ENCODE assay signal across 3 cellular contexts in the genomic region with DNA sequence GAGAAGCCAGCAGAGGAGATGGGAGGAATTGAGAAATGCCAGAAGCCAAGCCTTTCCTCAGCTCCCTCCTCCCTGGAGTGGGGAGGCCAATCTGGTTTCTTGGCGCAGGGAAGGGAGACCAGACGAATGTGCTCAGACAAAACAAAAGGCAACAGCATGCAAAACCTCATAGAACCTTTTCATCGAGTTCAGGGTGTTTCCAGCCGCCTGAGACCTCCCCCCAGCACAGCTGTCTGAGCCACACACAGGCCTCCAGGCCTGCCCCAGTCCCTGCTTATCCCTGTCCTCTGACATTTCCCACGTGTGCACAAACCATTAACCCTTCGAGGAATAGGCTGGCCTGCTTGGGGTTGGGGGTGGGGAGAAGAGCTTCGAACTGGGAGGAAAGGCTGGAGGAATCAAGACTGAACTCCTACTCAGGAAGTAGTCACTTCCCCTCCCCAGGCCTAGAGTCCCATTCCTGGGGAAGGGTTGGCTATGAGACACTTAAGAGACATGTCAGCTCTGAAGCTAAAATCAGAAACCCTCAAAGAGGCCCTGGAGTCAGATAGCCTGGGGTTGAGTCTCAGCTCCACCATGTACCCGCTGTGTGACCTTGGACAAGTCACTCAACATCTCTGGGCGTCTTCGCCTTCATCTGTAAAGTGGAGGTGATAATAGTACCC.
A peak's percentile ranks its signal among the peaks of the same experiment; 100 is the strongest.
TF ChIP-seq lines count a peak whose summit lies in the region.

No MANE protein-coding gene starts in this region.

TF ChIP-seq in SK-N-SH, 30 proteins besides CTCF, POLR2A, EP300 and RAD21:
- peak; percentile 93 for TF ChIP-seq MXI1 (IDR thresholded peaks at IDR 0.05; ENCODE audit: low read depth, low read length)
- TF ChIP-seq RFX5 (IDR thresholded peaks at IDR 0.05; ENCODE audit: low read length) = no peak
- TF ChIP-seq SIN3A (IDR thresholded peaks at IDR 0.05; ENCODE audit: borderline replicate concordance, low read depth, low read length) = peak; percentile 52; the same call in 1 of the 2 replicates

TF ChIP-seq in SK-N-SH treated with all-trans-retinoic acid at 6 μM for 48 hours, 23 proteins besides CTCF, POLR2A, EP300 and RAD21:
- TF ChIP-seq CSDC2 (CRISPR knock-in tag; IDR thresholded peaks at IDR 0.05) (no peak), ZFP30 (CRISPR knock-in tag; IDR thresholded peaks at IDR 0.05) (no peak), BACH2 (CRISPR knock-in tag; IDR thresholded peaks at IDR 0.05; ENCODE audit: borderline replicate concordance) (no peak), ZC3H10 (CRISPR knock-in tag; IDR thresholded peaks at IDR 0.05) (no peak), ZNF8 (CRISPR knock-in tag; IDR thresholded peaks at IDR 0.05) (no peak), RARB (CRISPR knock-in tag; IDR thresholded peaks at IDR 0.05) (no peak), SNAI2 (CRISPR knock-in tag; IDR thresholded peaks at IDR 0.05) (no peak), ISL1 (CRISPR knock-in tag; IDR thresholded peaks at IDR 0.05) (no peak), GLIS3 (CRISPR knock-in tag; IDR thresholded peaks at IDR 0.05) (no peak), ZFP3 (CRISPR knock-in tag; IDR thresholded peaks at IDR 0.05) (no peak), CSRNP3 (CRISPR knock-in tag; IDR thresholded peaks at IDR 0.05) (no peak), PPARA (CRISPR knock-in tag; IDR thresholded peaks at IDR 0.05; ENCODE audit: borderline replicate concordance) (no peak)
- TF ChIP-seq, protein P1, sequence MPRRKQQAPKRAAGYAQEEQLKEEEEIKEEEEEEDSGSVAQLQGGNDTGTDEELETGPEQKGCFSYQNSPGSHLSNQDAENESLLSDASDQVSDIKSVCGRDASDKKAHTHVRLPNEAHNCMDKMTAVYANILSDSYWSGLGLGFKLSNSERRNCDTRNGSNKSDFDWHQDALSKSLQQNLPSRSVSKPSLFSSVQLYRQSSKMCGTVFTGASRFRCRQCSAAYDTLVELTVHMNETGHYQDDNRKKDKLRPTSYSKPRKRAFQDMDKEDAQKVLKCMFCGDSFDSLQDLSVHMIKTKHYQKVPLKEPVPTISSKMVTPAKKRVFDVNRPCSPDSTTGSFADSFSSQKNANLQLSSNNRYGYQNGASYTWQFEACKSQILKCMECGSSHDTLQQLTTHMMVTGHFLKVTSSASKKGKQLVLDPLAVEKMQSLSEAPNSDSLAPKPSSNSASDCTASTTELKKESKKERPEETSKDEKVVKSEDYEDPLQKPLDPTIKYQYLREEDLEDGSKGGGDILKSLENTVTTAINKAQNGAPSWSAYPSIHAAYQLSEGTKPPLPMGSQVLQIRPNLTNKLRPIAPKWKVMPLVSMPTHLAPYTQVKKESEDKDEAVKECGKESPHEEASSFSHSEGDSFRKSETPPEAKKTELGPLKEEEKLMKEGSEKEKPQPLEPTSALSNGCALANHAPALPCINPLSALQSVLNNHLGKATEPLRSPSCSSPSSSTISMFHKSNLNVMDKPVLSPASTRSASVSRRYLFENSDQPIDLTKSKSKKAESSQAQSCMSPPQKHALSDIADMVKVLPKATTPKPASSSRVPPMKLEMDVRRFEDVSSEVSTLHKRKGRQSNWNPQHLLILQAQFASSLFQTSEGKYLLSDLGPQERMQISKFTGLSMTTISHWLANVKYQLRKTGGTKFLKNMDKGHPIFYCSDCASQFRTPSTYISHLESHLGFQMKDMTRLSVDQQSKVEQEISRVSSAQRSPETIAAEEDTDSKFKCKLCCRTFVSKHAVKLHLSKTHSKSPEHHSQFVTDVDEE (CRISPR knock-in tag; IDR thresholded peaks at IDR 0.05) = no peak
TF ChIP-seq in SK-N-SH treated with all-trans-retinoic acid at 6 μM for 48 hours: peak in this region for 0.

TF ChIP-seq in H1, 55 proteins besides CTCF, POLR2A, EP300 and RAD21:
- TF ChIP-seq CTBP2 (IDR thresholded peaks at IDR 0.05; ENCODE audit: borderline replicate concordance, insufficient read depth, insufficient read length, low read length) (peak; percentile 95), FOSL1 (IDR thresholded peaks at IDR 0.05; ENCODE audit: insufficient read depth, low read depth, low read length) (no peak), SRF (IDR thresholded peaks at IDR 0.05; ENCODE audit: low read depth, low read length) (no peak), ASH2L (IDR thresholded peaks at IDR 0.05; ENCODE audit: low read length) (peak; percentile 19), RXRA (IDR thresholded peaks at IDR 0.05; ENCODE audit: insufficient read depth, low read depth, low read length) (no peak), BCL11A (IDR thresholded peaks at IDR 0.05; ENCODE audit: low read depth in 2 of 2, low read length in 2 of 2) (no peak), JUND (IDR thresholded peaks at IDR 0.05; ENCODE audit: low read length) (no peak), GABPA (IDR thresholded peaks at IDR 0.05; ENCODE audit: borderline replicate concordance, insufficient read depth, low read length) (no peak), TEAD4 (IDR thresholded peaks at IDR 0.05; ENCODE audit: low read depth, low read length) (no peak), CHD7 (IDR thresholded peaks at IDR 0.05; ENCODE audit: insufficient replicate concordance, low read length) (no peak), CHD1 (IDR thresholded peaks at IDR 0.05; ENCODE audit: low read depth, low read length) (no peak), KDM5A (IDR thresholded peaks at IDR 0.05; ENCODE audit: low read length) (no peak), SP4 (IDR thresholded peaks at IDR 0.05; ENCODE audit: low read length) (no peak), SP1 (IDR thresholded peaks at IDR 0.05; ENCODE audit: low read depth, low read length) (peak; percentile 24; the same call in 1 of the 2 replicates), EGR1 (IDR thresholded peaks at IDR 0.05; ENCODE audit: borderline replicate concordance, low read depth, low read length) (no peak), TAF7 (optimal IDR thresholded peaks at IDR 0.05; ENCODE audit: borderline replicate concordance, low read depth, low read length) (no peak), SIX5 (IDR thresholded peaks at IDR 0.05; ENCODE audit: low read depth, low read length) (no peak), CBX5 (IDR thresholded peaks at IDR 0.05; ENCODE audit: low read depth, low read length) (no peak), ZNF274 (IDR thresholded peaks at IDR 0.05; ENCODE audit: borderline replicate concordance, extremely low read depth, low read length) (no peak), JUN (IDR thresholded peaks at IDR 0.05; ENCODE audit: low read depth, low read length) (no peak), POLR2AphosphoS5 (IDR thresholded peaks at IDR 0.05; ENCODE audit: low read depth, low read length) (no peak), TCF12 (IDR thresholded peaks at IDR 0.05; ENCODE audit: low read depth, low read length) (0 out of 2 replicates have a peak, but pooled peaks have one; percentile 5), NRF1 (IDR thresholded peaks at IDR 0.05; ENCODE audit: low read depth, low read length) (no peak), NANOG (IDR thresholded peaks at IDR 0.05; ENCODE audit: insufficient read depth, low read depth, low read length, poor library complexity, severe bottlenecking) (no peak), RNF2 (IDR thresholded peaks at IDR 0.05; ENCODE audit: borderline replicate concordance, low read depth, low read length, missing control alignments, poor library complexity, severe bottlenecking) (peak; percentile 34), KDM1A (IDR thresholded peaks at IDR 0.05; ENCODE audit: borderline replicate concordance, low read length) (peak; percentile 92), RBBP5 (IDR thresholded peaks at IDR 0.05; ENCODE audit: borderline replicate concordance, low read depth, low read length) (no peak), YY1 (IDR thresholded peaks at IDR 0.05; ENCODE audit: low read depth, low read length) (no peak), POU5F1 (IDR thresholded peaks at IDR 0.05; ENCODE audit: low read depth, low read length) (no peak), BRCA1 (IDR thresholded peaks at IDR 0.05; ENCODE audit: low read depth, low read length) (no peak), KDM4A (IDR thresholded peaks at IDR 0.05; ENCODE audit: low read depth, low read length, severe bottlenecking) (no peak), SIRT6 (IDR thresholded peaks at IDR 0.05; ENCODE audit: low read length) (no peak), HDAC6 (IDR thresholded peaks at IDR 0.05; ENCODE audit: low read depth, low read length) (no peak)
- TF ChIP-seq, protein P2, sequence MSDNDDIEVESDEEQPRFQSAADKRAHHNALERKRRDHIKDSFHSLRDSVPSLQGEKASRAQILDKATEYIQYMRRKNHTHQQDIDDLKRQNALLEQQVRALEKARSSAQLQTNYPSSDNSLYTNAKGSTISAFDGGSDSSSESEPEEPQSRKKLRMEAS (IDR thresholded peaks at IDR 0.05) = no peak
- TF ChIP-seq, protein P3, sequence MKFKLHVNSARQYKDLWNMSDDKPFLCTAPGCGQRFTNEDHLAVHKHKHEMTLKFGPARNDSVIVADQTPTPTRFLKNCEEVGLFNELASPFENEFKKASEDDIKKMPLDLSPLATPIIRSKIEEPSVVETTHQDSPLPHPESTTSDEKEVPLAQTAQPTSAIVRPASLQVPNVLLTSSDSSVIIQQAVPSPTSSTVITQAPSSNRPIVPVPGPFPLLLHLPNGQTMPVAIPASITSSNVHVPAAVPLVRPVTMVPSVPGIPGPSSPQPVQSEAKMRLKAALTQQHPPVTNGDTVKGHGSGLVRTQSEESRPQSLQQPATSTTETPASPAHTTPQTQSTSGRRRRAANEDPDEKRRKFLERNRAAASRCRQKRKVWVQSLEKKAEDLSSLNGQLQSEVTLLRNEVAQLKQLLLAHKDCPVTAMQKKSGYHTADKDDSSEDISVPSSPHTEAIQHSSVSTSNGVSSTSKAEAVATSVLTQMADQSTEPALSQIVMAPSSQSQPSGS (IDR thresholded peaks at IDR 0.05; ENCODE audit: low read length) = no peak
TF ChIP-seq in H1: peak in this region for 6.
